Comparison of ENCODE assay signal across 25 cellular contexts in genomic region chr1:212942679-212943392, GRCh38.
"Had no signal": no experiment of that assay in that cellular context is flagged by ENCODE, and none has a peak within 500 bp of the region (broad histone marks: within the 10 kb centered on the region; RNA-seq: fewer than 3 reads in every experiment).

No MANE protein-coding gene starts in this region.

- H3K36me3 ChIP-seq: adrenal gland, breast epithelium, SJCRH30 had no signal

- H3K27me3 ChIP-seq: adrenal gland, body of pancreas, breast epithelium, SJCRH30 had no signal

- H3K4me3 ChIP-seq: adrenal gland, body of pancreas, breast epithelium, SJCRH30, SK-N-MC had no signal

- ATAC-seq: activated CD4-positive, alpha-beta T cell treated with anti-CD3 and anti-CD28 coated beads for 36 hours; activated CD4-positive, CD25-positive, alpha-beta regulatory T cell treated with anti-CD3 and anti-CD28 coated beads, Interleukin-2, amount 50 U/mL, for 24 hours; activated CD8-positive, alpha-beta T cell treated with anti-CD3 and anti-CD28 coated beads, Interleukin-2, amount 10 ng/mL, durations not matched to agents 7 days and 5 days; activated naive CD4-positive, alpha-beta T cell treated with anti-CD3 and anti-CD28 coated beads, Interleukin-2, amount 50 U/mL, for 72 hours; activated T-cell treated with anti-CD3 and anti-CD28 coated beads, Interleukin-2, amount 50 U/mL, for 4 hours; body of pancreas; Panc1 had no signal

- DNase-seq: activated CD4-positive, alpha-beta T cell treated with anti-CD3 and anti-CD28 coated beads for 36 hours; activated CD4-positive, alpha-beta T cell treated with anti-CD3 and anti-CD28 coated beads, Interleukin-2, amount 10 ng/mL, durations not matched to agents 7 days and 5 days; activated CD4-positive, alpha-beta T cell treated with anti-CD3 and anti-CD28 coated beads, Interleukin-2, amount 50 U/mL, for 48 hours; activated CD8-positive, alpha-beta T cell treated with anti-CD3 and anti-CD28 coated beads, Interleukin-2, amount 10 ng/mL, durations not matched to agents 7 days and 5 days; activated gamma-delta T cell treated with Interleukin-2 at 50 U/mL for 16 hours; activated naive CD4-positive, alpha-beta T cell treated with anti-CD3 and anti-CD28 coated beads for 36 hours; activated T-cell treated with anti-CD3 and anti-CD28 coated beads, Interleukin-2, amount 50 U/mL, for 4 hours; adrenal gland; body of pancreas; NCI-H1105; NCI-H1417 treated with DMSO at 0.1 percent for 48 hours; NCI-H187 treated with DMSO at 0.1 percent for 48 hours; NCI-H2081 treated with DMSO at 0.1 percent for 48 hours; NCI-H226; NCI-H524 treated with DMSO at 0.1 percent for 48 hours; SHP77; SJCRH30; T1000 had no signal

- H3K9me3 ChIP-seq: body of pancreas, breast epithelium had no signal

- FAIRE-seq: astrocyte, TTC549 had no signal

- H3K4me1 ChIP-seq: adrenal gland, body of pancreas, breast epithelium had no signal

- H3K27ac ChIP-seq: adrenal gland, body of pancreas, breast epithelium, SJCRH30, SK-N-MC had no signal
